10 cellular contexts compared by ENCODE assay signal in the genomic region with DNA sequence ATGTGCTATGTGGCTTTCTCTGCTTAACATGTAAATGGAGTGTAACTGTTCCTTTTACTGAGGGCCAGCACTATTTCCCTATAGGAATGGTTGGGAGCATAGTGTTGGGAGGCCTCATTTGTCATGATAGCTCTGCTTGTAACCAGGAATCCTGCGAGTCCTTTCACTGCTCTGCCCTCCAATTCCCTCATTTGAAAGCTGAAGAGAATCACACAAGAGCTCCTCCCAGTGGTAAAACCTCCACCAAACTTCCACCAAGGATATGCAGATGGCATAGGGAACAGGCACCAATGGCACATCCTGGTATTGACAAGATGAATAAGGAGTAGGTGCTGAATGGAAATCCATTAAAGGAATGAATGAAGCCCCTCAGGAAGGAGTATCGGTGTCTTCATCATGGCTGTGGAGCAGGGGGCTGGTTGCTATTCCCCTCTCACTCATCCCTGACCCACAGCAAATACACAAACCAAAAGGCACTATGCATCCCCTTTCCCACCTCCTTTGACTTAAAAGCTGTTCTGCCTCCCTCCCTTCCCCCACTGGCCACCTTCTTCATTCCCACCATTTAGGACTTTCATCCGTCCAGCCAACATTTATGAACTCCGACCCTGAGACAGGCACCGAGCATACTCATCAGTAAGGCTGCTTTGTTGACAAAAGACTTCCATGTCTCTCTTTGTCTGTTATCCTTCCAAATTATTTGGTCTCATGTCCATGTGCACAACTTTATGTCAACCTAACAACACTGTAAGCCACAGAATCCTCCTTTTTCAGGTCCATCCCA.
A peak's percentile ranks its signal among the peaks of the same experiment; 100 is the strongest.
DNase-seq lines count a peak whose midpoint lies in the region; ATAC-seq and TF ChIP-seq lines count a peak whose summit lies in the region.
"Had no signal": no experiment of that assay in that cellular context is flagged by ENCODE, and none has a peak within 500 bp of the region (broad histone marks: within the 10 kb centered on the region; RNA-seq: fewer than 3 reads in every experiment).

No MANE protein-coding gene starts in this region.

- H3K27me3 ChIP-seq in hepatocyte (no peaks in the 10 kb centered on the region), upper lobe of left lung (no peaks in the 10 kb centered on the region)

- DNase-seq in activated naive CD4-positive, alpha-beta T cell treated with anti-CD3 and anti-CD28 coated beads, Interleukin-2, amount 50 U/mL, for 16 hours = no peak
- DNase-seq in activated CD8-positive, alpha-beta T cell treated with anti-CD3 and anti-CD28 coated beads for 36 hours = no peak
- no peak for DNase-seq in hepatocyte (ENCODE audit: low spot score)
- peak; percentile 87 for DNase-seq in superior temporal gyrus (ENCODE audit: extremely low spot score)
- DNase-seq in DMS153 treated with DMSO at 0.1 percent for 48 hours (lab: John Stamatoyannopoulos, UW; ENCODE audit: unreplicated experiment) = no peak
- DNase-seq in upper lobe of left lung = no peak
- DNase-seq: central memory CD4-positive, alpha-beta T cell; retina had no signal

- WGBS in hepatocyte (ENCODE audit: low lambda C conversion rate, missing lambda C conversion rate) = 72% methylated on average over 5 of the region's 5 CpGs
- 86 to 87% methylated on average over 5 of the region's 5 CpGs for WGBS in upper lobe of left lung, 2 donors

- H3K4me1 ChIP-seq in hepatocyte (ENCODE audit: insufficient read depth) (peaks cover 16% of the 10 kb centered on the region), upper lobe of left lung (peaks cover 8 to 23% (median 16%) of the 10 kb centered on the region in 4 donors)

- H3K9me2 ChIP-seq in hepatocyte (replicated peaks; ENCODE audit: insufficient read depth) = no peaks in the 10 kb centered on the region

- no peak for TF ChIP-seq CTCF in activated CD8-positive, alpha-beta T cell treated with anti-CD3 and anti-CD28 coated beads for 36 hours (IDR thresholded peaks at IDR 0.05)
- TF ChIP-seq CTCF in hepatocyte (IDR thresholded peaks at IDR 0.05; ENCODE audit: poor library complexity) = peak; percentile 22
- no peak for TF ChIP-seq CTCF in upper lobe of left lung (IDR thresholded peaks at IDR 0.05)

- no peaks in the 10 kb centered on the region for H3K9me3 Mint-ChIP-seq in activated naive CD4-positive, alpha-beta T cell treated with anti-CD3 and anti-CD28 coated beads, Interleukin-2, amount 50 U/mL, for 24 hours
- H3K9me3 Mint-ChIP-seq in activated CD8-positive, alpha-beta T cell treated with anti-CD3 and anti-CD28 coated beads for 36 hours = no peaks in the 10 kb centered on the region

- intact Hi-C loops in activated CD8-positive, alpha-beta T cell treated with anti-CD3 and anti-CD28 coated beads for 36 hours (cut with micrococcal nuclease) = no loop called here

- no peak overlapping the region for H2AFZ ChIP-seq in hepatocyte

- peaks cover 93% of the 10 kb centered on the region for H3K79me2 ChIP-seq in hepatocyte

- CTCF ChIA-PET in activated CD8-positive, alpha-beta T cell treated with anti-CD3 and anti-CD28 coated beads for 36 hours (lab: Charles Lee) = interaction anchor here (0.9 to 3.1 kb wide), 3 partner anchors 10 to 15 kb away, joined by 3 to 13 read pairs (median 4); no protein-coding TSS in a partner anchor

- POLR2A ChIA-PET in activated CD8-positive, alpha-beta T cell treated with anti-CD3 and anti-CD28 coated beads for 36 hours (lab: Charles Lee) = interaction anchor here (0.6 to 1.2 kb wide), 4 partner anchors 10 to 587 kb away, joined by 3 to 7 read pairs (median 4); no protein-coding TSS in a partner anchor

- H3K4me3 ChIP-seq in hepatocyte = no peak overlapping the region
- H3K4me3 ChIP-seq in upper lobe of left lung = no peak overlapping the region

- H3K36me3 ChIP-seq in hepatocyte (replicated peaks; ENCODE audit: insufficient read depth, low read depth) (no peaks in the 10 kb centered on the region), upper lobe of left lung (no peaks in the 10 kb centered on the region)

- H3K4me3 Mint-ChIP-seq in activated naive CD4-positive, alpha-beta T cell treated with anti-CD3 and anti-CD28 coated beads, Interleukin-2, amount 50 U/mL, for 24 hours = no peak overlapping the region
- no peak overlapping the region for H3K4me3 Mint-ChIP-seq in activated CD8-positive, alpha-beta T cell treated with anti-CD3 and anti-CD28 coated beads for 36 hours

- peaks cover 3% of the 10 kb centered on the region for H4K20me1 ChIP-seq in hepatocyte (ENCODE audit: insufficient read depth, poor library complexity, severe bottlenecking)

- no peaks in the 10 kb centered on the region for H3K27me3 Mint-ChIP-seq in activated naive CD4-positive, alpha-beta T cell treated with anti-CD3 and anti-CD28 coated beads, Interleukin-2, amount 50 U/mL, for 24 hours
- no peaks in the 10 kb centered on the region for H3K27me3 Mint-ChIP-seq in activated CD8-positive, alpha-beta T cell treated with anti-CD3 and anti-CD28 coated beads for 36 hours

- H3K27ac Mint-ChIP-seq in activated naive CD4-positive, alpha-beta T cell treated with anti-CD3 and anti-CD28 coated beads, Interleukin-2, amount 50 U/mL, for 24 hours = peak overlapping the region; percentile 87
- H3K27ac Mint-ChIP-seq in activated CD8-positive, alpha-beta T cell treated with anti-CD3 and anti-CD28 coated beads for 36 hours = peak overlapping the region; percentile 5

- no peak for TF ChIP-seq EP300 in upper lobe of left lung (IDR thresholded peaks at IDR 0.05)

- H3K36me3 Mint-ChIP-seq in activated naive CD4-positive, alpha-beta T cell treated with anti-CD3 and anti-CD28 coated beads, Interleukin-2, amount 50 U/mL, for 24 hours = peaks cover 33% of the 10 kb centered on the region
- H3K36me3 Mint-ChIP-seq in activated CD8-positive, alpha-beta T cell treated with anti-CD3 and anti-CD28 coated beads for 36 hours (ENCODE audit: low read depth) = peaks cover 62% of the 10 kb centered on the region

- no peaks in the 10 kb centered on the region for H3K9me3 ChIP-seq in hepatocyte (ENCODE audit: low read depth)
- no peaks in the 10 kb centered on the region for H3K9me3 ChIP-seq in upper lobe of left lung

- TF ChIP-seq POLR2A in upper lobe of left lung (IDR thresholded peaks at IDR 0.05) = no peak

- no peak overlapping the region for H3K4me2 ChIP-seq in hepatocyte

- no peak for ATAC-seq in activated CD8-positive, alpha-beta T cell treated with anti-CD3 and anti-CD28 coated beads for 36 hours
- no peak for ATAC-seq in HG03460 (IDR thresholded peaks at IDR 0.05; ENCODE audit: unreplicated experiment)
- no peak for ATAC-seq in upper lobe of left lung (ENCODE audit: low FRiP score in 2 of 2)

- H3K27ac ChIP-seq in hepatocyte = no peak overlapping the region
- no peak overlapping the region for H3K27ac ChIP-seq in upper lobe of left lung

- H3K4me1 Mint-ChIP-seq in activated naive CD4-positive, alpha-beta T cell treated with anti-CD3 and anti-CD28 coated beads, Interleukin-2, amount 50 U/mL, for 24 hours = peaks cover 87% of the 10 kb centered on the region
- peaks cover 67% of the 10 kb centered on the region for H3K4me1 Mint-ChIP-seq in activated CD8-positive, alpha-beta T cell treated with anti-CD3 and anti-CD28 coated beads for 36 hours (ENCODE audit: low read depth)
